22 cellular contexts compared by ENCODE assay signal in the genomic region with DNA sequence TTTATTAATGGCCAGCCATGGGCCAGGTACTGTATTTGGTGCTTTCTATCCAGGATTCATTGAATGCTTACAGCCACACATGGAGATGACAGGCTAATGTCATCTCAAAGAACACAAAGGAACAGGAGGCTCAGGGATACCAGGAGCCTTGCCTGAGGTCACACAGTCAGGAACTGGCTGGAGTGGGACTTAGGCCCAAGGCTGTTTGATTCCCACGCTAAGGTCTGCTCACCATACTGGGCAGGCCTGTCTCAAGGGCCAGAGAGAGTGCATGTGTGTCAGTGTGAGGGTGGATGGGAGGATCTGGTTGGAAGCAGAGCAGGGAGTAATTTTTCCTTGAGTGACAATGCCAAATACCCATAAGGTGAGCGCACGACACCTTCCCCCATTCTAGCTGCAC.
"Had no signal": no experiment of that assay in that cellular context is flagged by ENCODE, and none has a peak within 500 bp of the region (broad histone marks: within the 10 kb centered on the region; RNA-seq: fewer than 3 reads in every experiment).

No MANE protein-coding gene starts in this region.

- H3K36me3 Mint-ChIP-seq: stimulated activated memory B cell treated with anti-CD40 and anti-IgM and Interleukin-4, amounts not matched to agents 10 μg/mL and 1 μg/mL and 100 μg/mL, for 72 hours had no signal

- H3K9me3 ChIP-seq: heart left ventricle, left lung, prostate gland, right lobe of liver, spleen, testis, tibial nerve had no signal

- H2AFZ ChIP-seq: parathyroid adenoma had no signal

- H3K4me3 ChIP-seq: dorsolateral prefrontal cortex, heart left ventricle, left lung, lung, prostate gland, right lobe of liver, spleen, testis, tibial nerve had no signal

- H3K36me3 ChIP-seq: heart left ventricle, left lung, prostate gland, right lobe of liver, spleen, tibial nerve had no signal

- DNase-seq: cortex of kidney; effector CD8-positive, alpha-beta T cell; foreskin melanocyte; hypothalamus; mesenchymal stem cell; naive thymus-derived CD4-positive, alpha-beta T cell; right lobe of liver; spleen; stimulated activated CD4-positive, alpha-beta T cell treated with anti-CD3 and anti-CD28 coated beads, Interleukin-15, amount 100 ng/mL, for 24 hours; stimulated activated CD4-positive, alpha-beta T cell treated with anti-CD3 and anti-CD28 coated beads, Interleukin-1b, Interleukin-23, amount 100 ng/mL, for 48 hours; stimulated activated CD4-positive, alpha-beta T cell treated with anti-CD3 and anti-CD28 coated beads, Interleukin-4, amount 100 ng/mL, for 24 hours; testis had no signal

- H3K27ac Mint-ChIP-seq: stimulated activated memory B cell treated with anti-CD40 and anti-IgM and Interleukin-4, amounts not matched to agents 10 μg/mL and 1 μg/mL and 100 μg/mL, for 72 hours; stimulated activated naive CD8-positive, alpha-beta T cell treated with anti-CD3 and anti-CD28 coated beads, Interleukin-15, Interleukin-2, amounts not matched to agents 100 ng/mL and 50 ng/mL, for 24 hours had no signal

- ATAC-seq: left lung; naive thymus-derived CD4-positive, alpha-beta T cell; right lobe of liver; stimulated activated memory B cell treated with anti-CD40 and anti-IgM and Interleukin-4, amounts not matched to agents 10 μg/mL and 1 μg/mL and 100 μg/mL, for 72 hours had no signal

- H3K27ac ChIP-seq: dorsolateral prefrontal cortex, left lung, parathyroid adenoma, prostate gland, right lobe of liver, spleen, testis had no signal

- H3K4me1 ChIP-seq: parathyroid adenoma had no signal

- H3K4me3 Mint-ChIP-seq: central memory CD8-positive, alpha-beta T cell; stimulated activated memory B cell treated with anti-CD40 and anti-IgM and Interleukin-4, amounts not matched to agents 10 μg/mL and 1 μg/mL and 100 μg/mL, for 72 hours; stimulated activated naive CD8-positive, alpha-beta T cell treated with anti-CD3 and anti-CD28 coated beads, Interleukin-15, Interleukin-2, amounts not matched to agents 100 ng/mL and 50 ng/mL, for 24 hours had no signal

- H3K9ac ChIP-seq: parathyroid adenoma had no signal

- H3K9me3 Mint-ChIP-seq: central memory CD8-positive, alpha-beta T cell; naive thymus-derived CD4-positive, alpha-beta T cell; stimulated activated memory B cell treated with anti-CD40 and anti-IgM and Interleukin-4, amounts not matched to agents 10 μg/mL and 1 μg/mL and 100 μg/mL, for 72 hours; stimulated activated naive CD8-positive, alpha-beta T cell treated with anti-CD3 and anti-CD28 coated beads, Interleukin-15, Interleukin-2, amounts not matched to agents 100 ng/mL and 50 ng/mL, for 24 hours had no signal

- H3K27me3 ChIP-seq: testis had no signal
